ENCODE assay signal across 8 cellular contexts in the genomic region with DNA sequence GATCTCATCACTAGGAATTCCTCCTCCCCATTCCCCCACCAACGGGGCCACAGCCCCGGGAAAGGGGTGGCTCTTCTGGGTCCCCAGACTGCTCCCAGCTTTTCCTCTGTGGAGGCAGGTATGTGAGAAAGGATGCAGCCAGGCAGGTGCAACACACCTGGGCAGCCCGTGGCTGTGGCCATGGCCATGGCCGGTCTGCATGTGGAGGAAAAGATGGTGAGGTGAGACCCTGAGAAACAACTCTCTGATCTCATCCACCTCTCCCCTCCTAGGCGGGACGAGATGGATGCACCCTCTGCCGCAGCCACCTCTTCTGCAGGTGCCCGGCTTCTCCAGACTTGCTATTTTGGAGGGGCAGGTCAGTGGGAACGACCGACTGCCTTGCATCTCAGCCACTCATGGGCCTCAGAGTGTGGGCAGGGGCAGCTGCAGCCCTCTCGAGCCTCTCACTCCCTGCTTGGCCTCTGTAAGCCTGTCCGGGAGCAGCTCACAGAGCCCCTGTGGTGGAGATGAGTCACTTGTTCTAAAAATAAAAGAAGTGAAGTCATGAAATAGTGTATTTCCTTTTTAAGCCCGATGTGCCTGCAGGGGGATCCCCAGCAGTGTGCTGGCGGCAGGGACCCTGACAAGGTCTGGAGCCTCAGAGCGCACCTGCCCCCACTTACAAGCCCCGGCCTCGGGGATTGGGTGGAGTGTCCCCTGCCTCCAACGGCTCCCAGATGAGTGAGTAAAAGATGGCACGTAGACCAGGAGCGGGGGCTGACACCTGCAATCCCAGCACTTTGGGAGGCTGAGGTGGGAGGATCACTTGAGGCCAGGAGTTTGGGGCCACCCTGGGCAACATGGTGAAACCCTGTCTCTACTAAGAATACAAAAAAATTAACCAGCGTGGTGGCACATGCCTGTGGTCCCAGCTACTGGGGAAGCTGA. TPM values are rescaled to one million over a fixed set of nuclear protein-coding genes. Genes with fewer than 3 reads are reported as not detected.
A peak's percentile ranks its signal among the peaks of the same experiment; 100 is the strongest.
DNase-seq lines count a peak whose midpoint lies in the region; ATAC-seq and TF ChIP-seq lines count a peak whose summit lies in the region.

No MANE protein-coding gene starts in this region.

- H3K4me1 Mint-ChIP-seq in nephron = peaks cover 8% of the 10 kb centered on the region

- H3K27ac Mint-ChIP-seq in nephron = peak overlapping the region in 2 of 3 experiments; percentile 57 to 61

- no peak overlapping the region for H3K4me3 Mint-ChIP-seq in nephron

- DNase-seq in GM10248 (ENCODE audit: extremely low spot score) = peak; percentile 91
- peak; percentile 65 for DNase-seq in HS-27A (ENCODE audit: low read depth)
- peak; percentile 67 for DNase-seq in T1000 (lab: John Stamatoyannopoulos, UW)
- peak; percentile 82 for DNase-seq in dermis blood vessel endothelial cell
- no peak for DNase-seq in NCI-H524 (lab: John Stamatoyannopoulos, UW)
- no peak for DNase-seq in activated gamma-delta T cell treated with Interleukin-2 at 50 U/mL for 16 hours

- POLR2A ChIA-PET in GM10248 (lab: Yijun Ruan, JAX) = interaction anchor here (1.3 kb wide), 1 partner anchor 11 kb away, joined by 7 read pairs; a partner anchor contains a TSS

- H3K36me3 Mint-ChIP-seq in nephron (ENCODE audit: low read depth) = peaks cover 4% of the 10 kb centered on the region

- ATAC-seq in GM21529 (IDR thresholded peaks at IDR 0.05; ENCODE audit: unreplicated experiment) = peak; percentile 97

- H3K9me3 Mint-ChIP-seq in nephron = peaks cover 32% of the 10 kb centered on the region

- TF ChIP-seq CTCF in GM10248 (IDR thresholded peaks at IDR 0.05; ENCODE audit: control extremely low read depth, extremely low read depth, low read depth, missing control alignments) (no peak), nephron (IDR thresholded peaks at IDR 0.05; ENCODE audit: unreplicated experiment in 3 of 3) (no peak)

- CTCF ChIA-PET in GM10248 (lab: Yijun Ruan, JAX) = interaction anchor here (0.9 to 2.6 kb wide), 5 partner anchors 11 to 475 kb away, joined by 3 to 15 read pairs (median 4); a partner anchor contains a TSS

- H3K27me3 Mint-ChIP-seq in nephron (ENCODE audit: low read depth) = peaks cover 25% of the 10 kb centered on the region

RNA-seq across cellular contexts. Expression of a gene that starts 10.7 kb away (rescaled TPM):
- total RNA-seq in dermis blood vessel endothelial cell = 0.09 and 0.17 TPM in 2 replicates

Comparison
In these comparisons a context has a peak if more than half of its experiments do, and no peak if none do; other contexts are left out.
1. DNase-seq: peak in GM10248 (single experiment), HS-27A (single experiment), T1000 (single experiment) and dermis blood vessel endothelial cell (single experiment); none in NCI-H524 (0 of 2) and activated gamma-delta T cell treated with Interleukin-2 at 50 U/mL for 16 hours (single experiment).